15 cellular contexts compared by ENCODE assay signal in genomic region chr2:71353247-71353646, GRCh38. TPM values are rescaled to one million over a fixed set of nuclear protein-coding genes. Genes with fewer than 3 reads are reported as not detected.
A peak's percentile ranks its signal among the peaks of the same experiment; 100 is the strongest.
DNase-seq lines count a peak whose midpoint lies in the region; ATAC-seq and TF ChIP-seq lines count a peak whose summit lies in the region.
"Had no signal": no experiment of that assay in that cellular context is flagged by ENCODE, and none has a peak within 500 bp of the region (broad histone marks: within the 10 kb centered on the region; RNA-seq: fewer than 3 reads in every experiment).

No MANE protein-coding gene starts in this region.

- peak; percentile 98 for ATAC-seq in activated CD4-positive, alpha-beta T cell treated with anti-CD3 and anti-CD28 coated beads for 36 hours
- ATAC-seq in HG03432 (IDR thresholded peaks at IDR 0.05; ENCODE audit: unreplicated experiment) = peak; percentile 95
- peak; percentile 50 to 84 for ATAC-seq in natural killer cell treated with Interleukin-12 subunit alpha and Interleukin-12 subunit beta and Interleukin-15 and Interleukin-18, amount 100 ng/mL, for 72 hours

- H3K27ac Mint-ChIP-seq in activated CD4-positive, alpha-beta T cell treated with anti-CD3 and anti-CD28 coated beads for 36 hours = peak overlapping the region; percentile 67
- H3K27ac Mint-ChIP-seq in natural killer cell treated with Interleukin-12 subunit alpha and Interleukin-12 subunit beta and Interleukin-15 and Interleukin-18, amount 100 ng/mL, for 72 hours = peak overlapping the region in 1 of 2 donors; percentile 0
- H3K27ac Mint-ChIP-seq: type B pancreatic cell had no signal

- peaks cover 59% of the 10 kb centered on the region for H3K4me1 Mint-ChIP-seq in activated CD4-positive, alpha-beta T cell treated with anti-CD3 and anti-CD28 coated beads for 36 hours
- H3K4me1 Mint-ChIP-seq in natural killer cell treated with Interleukin-12 subunit alpha and Interleukin-12 subunit beta and Interleukin-15 and Interleukin-18, amount 100 ng/mL, for 72 hours (ENCODE audit: low read depth in 2 of 2) = peaks cover 39 to 43% of the 10 kb centered on the region in 2 donors

- H3K4me3 Mint-ChIP-seq in activated CD4-positive, alpha-beta T cell treated with anti-CD3 and anti-CD28 coated beads for 36 hours = no peak overlapping the region
- peak overlapping the region; percentile 43 for H3K4me3 Mint-ChIP-seq in natural killer cell treated with Interleukin-12 subunit alpha and Interleukin-12 subunit beta and Interleukin-15 and Interleukin-18, amount 100 ng/mL, for 72 hours
- H3K4me3 Mint-ChIP-seq: type B pancreatic cell had no signal

- intact Hi-C loops in activated CD4-positive, alpha-beta T cell treated with anti-CD3 and anti-CD28 coated beads for 36 hours (cut with DNase I, micrococcal nuclease) = loop anchor here (2.0 kb wide), 2 partner anchors 22 to 48 kb away; partner anchors contain the start of gene ZNF638 (in 1 of the 2)

- H3K36me3 Mint-ChIP-seq in activated CD4-positive, alpha-beta T cell treated with anti-CD3 and anti-CD28 coated beads for 36 hours (ENCODE audit: low read depth) = peaks cover 51% of the 10 kb centered on the region
- peaks cover 30% of the 10 kb centered on the region for H3K36me3 Mint-ChIP-seq in natural killer cell treated with Interleukin-12 subunit alpha and Interleukin-12 subunit beta and Interleukin-15 and Interleukin-18, amount 100 ng/mL, for 72 hours

- CTCF ChIA-PET in activated CD4-positive, alpha-beta T cell treated with anti-CD3 and anti-CD28 coated beads for 36 hours (lab: Charles Lee) = interaction anchor here (0.8 to 1.9 kb wide), 6 partner anchors 15 to 135 kb away, joined by 3 to 7 read pairs (median 4); partner anchors contain the start of gene ZNF638

- H3K27me3 Mint-ChIP-seq in activated CD4-positive, alpha-beta T cell treated with anti-CD3 and anti-CD28 coated beads for 36 hours = no peaks in the 10 kb centered on the region
- H3K27me3 Mint-ChIP-seq in natural killer cell treated with Interleukin-12 subunit alpha and Interleukin-12 subunit beta and Interleukin-15 and Interleukin-18, amount 100 ng/mL, for 72 hours = no peaks in the 10 kb centered on the region
- H3K27me3 Mint-ChIP-seq: type B pancreatic cell had no signal

- POLR2A ChIA-PET in activated CD4-positive, alpha-beta T cell treated with anti-CD3 and anti-CD28 coated beads for 36 hours (lab: Charles Lee) = interaction anchor here (0.7 kb wide), 1 partner anchor 22 kb away, joined by 3 read pairs; no protein-coding TSS in a partner anchor

- H3K9me3 Mint-ChIP-seq in activated CD4-positive, alpha-beta T cell treated with anti-CD3 and anti-CD28 coated beads for 36 hours (ENCODE audit: low read depth) = no peaks in the 10 kb centered on the region
- no peaks in the 10 kb centered on the region for H3K9me3 Mint-ChIP-seq in natural killer cell treated with Interleukin-12 subunit alpha and Interleukin-12 subunit beta and Interleukin-15 and Interleukin-18, amount 100 ng/mL, for 72 hours
- H3K9me3 Mint-ChIP-seq: type B pancreatic cell had no signal

- DNase-seq in activated CD4-positive, alpha-beta T cell treated with anti-CD3 and anti-CD28 coated beads for 36 hours = peak; percentile 10
- DNase-seq in activated CD4-positive, alpha-beta T cell treated with anti-CD3 and anti-CD28 coated beads, Interleukin-2, amount 50 U/mL, for 1 hour = no peak
- DNase-seq in GM20000 (ENCODE audit: low spot score) (peak; percentile 28), NCI-H446 treated with DMSO at 0.1 percent for 48 hours (lab: John Stamatoyannopoulos, UW) (no peak), OCI-M1 (lab: John Stamatoyannopoulos, UW) (no peak), T1000 (lab: John Stamatoyannopoulos, UW) (no peak)
- no peak for DNase-seq in natural killer cell treated with Interleukin-12 subunit alpha and Interleukin-12 subunit beta and Interleukin-15 and Interleukin-18, amount 100 ng/mL, for 72 hours (ENCODE audit: low spot score)
- DNase-seq: 8988T; activated CD4-positive, alpha-beta T cell treated with anti-CD3 and anti-CD28 coated beads for 4 hours; KBM-7; NCI-H2029; nucleus accumbens; small intestine had no signal

- TF ChIP-seq CTCF in GM20000 (IDR thresholded peaks at IDR 0.05; ENCODE audit: extremely low read depth, missing control alignments) = no peak

RNA-seq across cellular contexts. Expression of gene ZNF638, which starts 21.7 kb away (rescaled TPM):
- 10 to 100 TPM; 79.8 to 97.5 TPM for total RNA-seq in activated CD4-positive, alpha-beta T cell treated with anti-CD3 and anti-CD28 coated beads for 36 hours
- total RNA-seq in natural killer cell treated with Interleukin-12 subunit alpha and Interleukin-12 subunit beta and Interleukin-15 and Interleukin-18, amount 100 ng/mL, for 72 hours = 100 to 1,000 TPM; 104 to 135 TPM

Comparison
In these comparisons a context has a peak if more than half of its experiments do, and no peak if none do; other contexts are left out.
1. DNase-seq: peak in activated CD4-positive, alpha-beta T cell treated with anti-CD3 and anti-CD28 coated beads for 36 hours (single experiment) and GM20000 (single experiment); none in activated CD4-positive, alpha-beta T cell treated with anti-CD3 and anti-CD28 coated beads, Interleukin-2, amount 50 U/mL, for 1 hour (single experiment), natural killer cell treated with Interleukin-12 subunit alpha and Interleukin-12 subunit beta and Interleukin-15 and Interleukin-18, amount 100 ng/mL, for 72 hours (single experiment), NCI-H446 treated with DMSO at 0.1 percent for 48 hours (single experiment), OCI-M1 (single experiment) and T1000 (single experiment).
2. Peak in every context shown above with its lines, with median percentiles within 50 percentile points of each other: ATAC-seq.